ENCODE assay signal across 28 cellular contexts in genomic region chr2:191649519-191649918, GRCh38.
"Had no signal": no experiment of that assay in that cellular context is flagged by ENCODE, and none has a peak within 500 bp of the region (broad histone marks: within the 10 kb centered on the region; RNA-seq: fewer than 3 reads in every experiment).

No MANE protein-coding gene starts in this region.

- H3K4me1 Mint-ChIP-seq: immature natural killer cell; naive thymus-derived CD8-positive, alpha-beta T cell; nephron progenitor cell had no signal

- H3K27me3 Mint-ChIP-seq: naive thymus-derived CD8-positive, alpha-beta T cell had no signal

- H3K36me3 ChIP-seq: colonic mucosa, esophagus squamous epithelium, lower lobe of right lung, ovary, sigmoid colon, tibial artery, upper lobe of right lung, uterus had no signal

- ATAC-seq: left ventricle myocardium superior; lower lobe of right lung; naive thymus-derived CD8-positive, alpha-beta T cell; psoas muscle; right cardiac atrium; stimulated activated effector memory CD8-positive, alpha-beta T cell treated with anti-CD3 and anti-CD28 coated beads, Interleukin-12 subunit alpha, Interleukin-12 subunit beta, amount 100 ng/mL, for 72 hours; stimulated activated naive CD8-positive, alpha-beta T cell treated with anti-CD3 and anti-CD28 coated beads, Interleukin-15, Interleukin-2, amounts not matched to agents 100 U/mL and 50 U/mL, for 24 hours; upper lobe of right lung had no signal

- H3K9me3 Mint-ChIP-seq: nephron progenitor cell; stimulated activated effector memory CD8-positive, alpha-beta T cell treated with anti-CD3 and anti-CD28 coated beads, Interleukin-12 subunit alpha, Interleukin-12 subunit beta, amount 100 ng/mL, for 72 hours had no signal

- H3K36me3 Mint-ChIP-seq: immature natural killer cell; stimulated activated effector memory CD8-positive, alpha-beta T cell treated with anti-CD3 and anti-CD28 coated beads, Interleukin-12 subunit alpha, Interleukin-12 subunit beta, amount 100 ng/mL, for 72 hours had no signal

- FAIRE-seq: frontal cortex, keratinocyte had no signal

- DNase-seq: colonic mucosa; dermis blood vessel endothelial cell; effector memory CD4-positive, alpha-beta T cell; erythroblast; esophagus squamous epithelium; hypothalamus; immature natural killer cell; left ventricle myocardium superior; lower lobe of right lung; naive thymus-derived CD8-positive, alpha-beta T cell; nephron progenitor cell; nucleus accumbens; ovary; posterior cingulate gyrus; psoas muscle; right cardiac atrium; sigmoid colon; stimulated activated CD4-positive, alpha-beta T cell treated with anti-CD3 and anti-CD28 coated beads, Interleukin-2, amount 100 ng/mL, for 24 hours; stimulated activated CD4-positive, alpha-beta T cell treated with anti-CD3 and anti-CD28 coated beads, Interleukin-4, amount 100 ng/mL, for 24 hours; stimulated activated naive CD8-positive, alpha-beta T cell treated with anti-CD3 and anti-CD28 coated beads, Interleukin-15, Interleukin-2, amounts not matched to agents 100 U/mL and 50 U/mL, for 24 hours; substantia nigra; testis; tibial artery; upper lobe of right lung; uterus had no signal

- H3K4me3 Mint-ChIP-seq: immature natural killer cell; naive thymus-derived CD8-positive, alpha-beta T cell; nephron progenitor cell; stimulated activated effector memory CD8-positive, alpha-beta T cell treated with anti-CD3 and anti-CD28 coated beads, Interleukin-12 subunit alpha, Interleukin-12 subunit beta, amount 100 ng/mL, for 72 hours had no signal

- H3K4me3 ChIP-seq: colonic mucosa, esophagus squamous epithelium, lower lobe of right lung, ovary, psoas muscle, sigmoid colon, testis, tibial artery, upper lobe of right lung, uterus had no signal

- H3K9me3 ChIP-seq: colonic mucosa, esophagus squamous epithelium, lower lobe of right lung, ovary, psoas muscle, sigmoid colon, testis, tibial artery, upper lobe of right lung, uterus had no signal

- H3K27ac Mint-ChIP-seq: immature natural killer cell; naive thymus-derived CD8-positive, alpha-beta T cell; nephron progenitor cell; stimulated activated effector memory CD8-positive, alpha-beta T cell treated with anti-CD3 and anti-CD28 coated beads, Interleukin-12 subunit alpha, Interleukin-12 subunit beta, amount 100 ng/mL, for 72 hours had no signal

- H3K4me1 ChIP-seq: colonic mucosa, lower lobe of right lung, psoas muscle, sigmoid colon, tibial artery, upper lobe of right lung, uterus had no signal

- H3K27ac ChIP-seq: colonic mucosa, lower lobe of right lung, ovary, psoas muscle, sigmoid colon, testis, tibial artery, upper lobe of right lung, uterus had no signal
